Comparison of ENCODE assay signal across 2 cellular contexts in genomic region chr14:45038865-45039264, GRCh38.
A peak's percentile ranks its signal among the peaks of the same experiment; 100 is the strongest.
TF ChIP-seq lines count a peak whose summit lies in the region.

No MANE protein-coding gene starts in this region.

TF ChIP-seq in HEK293, 187 proteins besides CTCF, POLR2A, EP300 and RAD21:
- TF ChIP-seq ZNF10 (tag by site-specific recombination; IDR thresholded peaks at IDR 0.05) (no peak), SETDB1 (IDR thresholded peaks at IDR 0.05; ENCODE audit: insufficient read length, low read length) (peak; percentile 32)

TF ChIP-seq in K562, 482 proteins besides CTCF, POLR2A, EP300 and RAD21:
- TF ChIP-seq ZNF175 (CRISPR knock-in tag; IDR thresholded peaks at IDR 0.05; ENCODE audit: low read depth) (no peak), TOE1 (IDR thresholded peaks at IDR 0.05; ENCODE audit: borderline replicate concordance) (no peak), TOE1 (CRISPR knock-in tag; IDR thresholded peaks at IDR 0.05; ENCODE audit: borderline replicate concordance, low read depth) (no peak), RBM22 (IDR thresholded peaks at IDR 0.05; ENCODE audit: low read depth, low read length, poor library complexity, severe bottlenecking) (no peak), CBX3 (IDR thresholded peaks at IDR 0.05; ENCODE audit: borderline replicate concordance in 1 of 2, low read length in 2 of 2) (peak in 1 of 2 experiments; percentile 78; a peak in 1 of 3 replicates), ZNF280A (IDR thresholded peaks at IDR 0.05; ENCODE audit: low read depth, partially characterized antibody) (peak; percentile 60), ZNF408 (CRISPR knock-in tag; IDR thresholded peaks at IDR 0.05; ENCODE audit: low read depth) (no peak), ZFPM2 (CRISPR knock-in tag; IDR thresholded peaks at IDR 0.05) (no peak), NFYB (IDR thresholded peaks at IDR 0.05; ENCODE audit: extremely low read depth, insufficient read length) (no peak), CBX5 (IDR thresholded peaks at IDR 0.05; ENCODE audit: borderline replicate concordance, low read depth) (0 out of 2 replicates have a peak, but pooled peaks have one; percentile 30), ATF2 (CRISPR knock-in tag; IDR thresholded peaks at IDR 0.05) (no peak), TRIM28 (IDR thresholded peaks at IDR 0.05) (0 out of 2 replicates have a peak, but pooled peaks have one; percentile 58), NKRF (IDR thresholded peaks at IDR 0.05; ENCODE audit: borderline replicate concordance) (no peak), NR3C1 (CRISPR knock-in tag; IDR thresholded peaks at IDR 0.05) (no peak), GTF2B (IDR thresholded peaks at IDR 0.05; ENCODE audit: extremely low read depth, insufficient read length) (no peak), ZNF232 (CRISPR knock-in tag; IDR thresholded peaks at IDR 0.05) (no peak)
